Comparison of ENCODE assay signal across 11 cellular contexts in genomic region chr15:78004222-78004727, GRCh38.
DNase-seq lines count a peak whose midpoint lies in the region; ATAC-seq and TF ChIP-seq lines count a peak whose summit lies in the region.
"Had no signal": no experiment of that assay in that cellular context is flagged by ENCODE, and none has a peak within 500 bp of the region (broad histone marks: within the 10 kb centered on the region; RNA-seq: fewer than 3 reads in every experiment).

No MANE protein-coding gene starts in this region.

- peaks cover 35% of the 10 kb centered on the region for H3K36me3 Mint-ChIP-seq in activated CD8-positive, alpha-beta T cell treated with anti-CD3 and anti-CD28 coated beads for 36 hours (ENCODE audit: low read depth)
- H3K36me3 Mint-ChIP-seq in activated CD8-positive, alpha-beta T cell treated with anti-CD3 and anti-CD28 coated beads, Interleukin-2, amount 10 ng/mL, durations not matched to agents 7 days and 5 days (ENCODE audit: low read depth) = peaks cover 78% of the 10 kb centered on the region
- H3K36me3 Mint-ChIP-seq in glutamatergic neuron (ENCODE audit: unreplicated experiment) = no peaks in the 10 kb centered on the region
- H3K36me3 Mint-ChIP-seq in stimulated activated naive B cell treated with anti-CD40 and anti-IgM and Interleukin-4, amounts not matched to agents 10 μg/mL and 1 μg/mL and 100 μg/mL, for 72 hours = peaks cover 36 to 48% of the 10 kb centered on the region in 2 donors

- POLR2A ChIA-PET in activated CD8-positive, alpha-beta T cell treated with anti-CD3 and anti-CD28 coated beads for 36 hours (lab: Charles Lee) = no interaction called here
- POLR2A ChIA-PET in activated CD8-positive, alpha-beta T cell treated with anti-CD3 and anti-CD28 coated beads, Interleukin-2, amount 10 ng/mL, durations not matched to agents 7 days and 5 days (lab: Charles Lee) = no interaction called here

- H3K27me3 Mint-ChIP-seq in activated CD8-positive, alpha-beta T cell treated with anti-CD3 and anti-CD28 coated beads for 36 hours = no peaks in the 10 kb centered on the region
- H3K27me3 Mint-ChIP-seq in activated CD8-positive, alpha-beta T cell treated with anti-CD3 and anti-CD28 coated beads, Interleukin-2, amount 10 ng/mL, durations not matched to agents 7 days and 5 days (ENCODE audit: low read depth) = no peaks in the 10 kb centered on the region
- peaks cover 13% of the 10 kb centered on the region for H3K27me3 Mint-ChIP-seq in glutamatergic neuron (ENCODE audit: unreplicated experiment)
- no peaks in the 10 kb centered on the region for H3K27me3 Mint-ChIP-seq in stimulated activated naive B cell treated with anti-CD40 and anti-IgM and Interleukin-4, amounts not matched to agents 10 μg/mL and 1 μg/mL and 100 μg/mL, for 72 hours
- H3K27me3 Mint-ChIP-seq: activated CD4-positive, alpha-beta T cell treated with anti-CD3 and anti-CD28 coated beads, Interleukin-2, amount 10 ng/mL, durations not matched to agents 24 days and 14 days; progenitor cell of endocrine pancreas had no signal

- DNase-seq in activated CD8-positive, alpha-beta T cell treated with anti-CD3 and anti-CD28 coated beads for 36 hours = no peak
- DNase-seq in activated CD8-positive, alpha-beta T cell treated with anti-CD3 and anti-CD28 coated beads, Interleukin-2, amount 10 ng/mL, durations not matched to agents 7 days and 5 days = no peak
- DNase-seq in glutamatergic neuron (no peak), LoVo (ENCODE audit: low spot score) (no peak), RPMI8226 (no peak), ACHN (no peak)
- DNase-seq in stimulated activated naive B cell treated with anti-CD40 and anti-IgM and Interleukin-4, amounts not matched to agents 10 μg/mL and 1 μg/mL and 100 μg/mL, for 72 hours = no peak
- DNase-seq: activated CD4-positive, alpha-beta T cell treated with anti-CD3 and anti-CD28 coated beads, Interleukin-2, amount 10 ng/mL, durations not matched to agents 24 days and 14 days; immature natural killer cell had no signal

- no peaks in the 10 kb centered on the region for H3K9me3 Mint-ChIP-seq in activated CD8-positive, alpha-beta T cell treated with anti-CD3 and anti-CD28 coated beads for 36 hours
- H3K9me3 Mint-ChIP-seq in activated CD8-positive, alpha-beta T cell treated with anti-CD3 and anti-CD28 coated beads, Interleukin-2, amount 10 ng/mL, durations not matched to agents 7 days and 5 days (ENCODE audit: insufficient read depth) = no peaks in the 10 kb centered on the region
- peaks cover 6% of the 10 kb centered on the region for H3K9me3 Mint-ChIP-seq in glutamatergic neuron (ENCODE audit: unreplicated experiment)
- no peaks in the 10 kb centered on the region for H3K9me3 Mint-ChIP-seq in stimulated activated naive B cell treated with anti-CD40 and anti-IgM and Interleukin-4, amounts not matched to agents 10 μg/mL and 1 μg/mL and 100 μg/mL, for 72 hours
- H3K9me3 Mint-ChIP-seq: activated CD4-positive, alpha-beta T cell treated with anti-CD3 and anti-CD28 coated beads, Interleukin-2, amount 10 ng/mL, durations not matched to agents 24 days and 14 days; immature natural killer cell had no signal

- H3K27ac Mint-ChIP-seq in activated CD8-positive, alpha-beta T cell treated with anti-CD3 and anti-CD28 coated beads for 36 hours = peak overlapping the region; percentile 38
- no peak overlapping the region for H3K27ac Mint-ChIP-seq in activated CD8-positive, alpha-beta T cell treated with anti-CD3 and anti-CD28 coated beads, Interleukin-2, amount 10 ng/mL, durations not matched to agents 7 days and 5 days
- peak overlapping the region; percentile 80 for H3K27ac Mint-ChIP-seq in glutamatergic neuron (ENCODE audit: unreplicated experiment)
- H3K27ac Mint-ChIP-seq in stimulated activated naive B cell treated with anti-CD40 and anti-IgM and Interleukin-4, amounts not matched to agents 10 μg/mL and 1 μg/mL and 100 μg/mL, for 72 hours = peak overlapping the region; percentile 82
- H3K27ac Mint-ChIP-seq: immature natural killer cell, progenitor cell of endocrine pancreas had no signal

- H3K4me3 Mint-ChIP-seq in activated CD8-positive, alpha-beta T cell treated with anti-CD3 and anti-CD28 coated beads for 36 hours = no peak overlapping the region
- H3K4me3 Mint-ChIP-seq in activated CD8-positive, alpha-beta T cell treated with anti-CD3 and anti-CD28 coated beads, Interleukin-2, amount 10 ng/mL, durations not matched to agents 7 days and 5 days = no peak overlapping the region
- no peak overlapping the region for H3K4me3 Mint-ChIP-seq in glutamatergic neuron (ENCODE audit: unreplicated experiment)
- no peak overlapping the region for H3K4me3 Mint-ChIP-seq in stimulated activated naive B cell treated with anti-CD40 and anti-IgM and Interleukin-4, amounts not matched to agents 10 μg/mL and 1 μg/mL and 100 μg/mL, for 72 hours
- H3K4me3 Mint-ChIP-seq: activated CD4-positive, alpha-beta T cell treated with anti-CD3 and anti-CD28 coated beads, Interleukin-2, amount 10 ng/mL, durations not matched to agents 24 days and 14 days; immature natural killer cell had no signal

- in situ Hi-C loops in ACHN (cut with HindIII; ENCODE audit: low pct_ligation_motif_present, low pct_unique_long_range_greater_than_20kb, low sequenced_read_pairs) = no loop called here

- no peak for TF ChIP-seq CTCF in activated CD8-positive, alpha-beta T cell treated with anti-CD3 and anti-CD28 coated beads for 36 hours (IDR thresholded peaks at IDR 0.05)
- TF ChIP-seq CTCF in glutamatergic neuron (IDR thresholded peaks at IDR 0.05; ENCODE audit: partially characterized antibody, unreplicated experiment) = no peak

- peaks cover 18% of the 10 kb centered on the region for H3K4me1 Mint-ChIP-seq in activated CD8-positive, alpha-beta T cell treated with anti-CD3 and anti-CD28 coated beads for 36 hours (ENCODE audit: low read depth)
- H3K4me1 Mint-ChIP-seq in activated CD8-positive, alpha-beta T cell treated with anti-CD3 and anti-CD28 coated beads, Interleukin-2, amount 10 ng/mL, durations not matched to agents 7 days and 5 days (ENCODE audit: low read depth) = peaks cover 39% of the 10 kb centered on the region
- peaks cover 37% of the 10 kb centered on the region for H3K4me1 Mint-ChIP-seq in glutamatergic neuron (ENCODE audit: low read depth, unreplicated experiment)
- peaks cover 0 to 11% of the 10 kb centered on the region in 2 donors for H3K4me1 Mint-ChIP-seq in stimulated activated naive B cell treated with anti-CD40 and anti-IgM and Interleukin-4, amounts not matched to agents 10 μg/mL and 1 μg/mL and 100 μg/mL, for 72 hours

- ATAC-seq in activated CD8-positive, alpha-beta T cell treated with anti-CD3 and anti-CD28 coated beads for 36 hours = no peak
- ATAC-seq in activated CD8-positive, alpha-beta T cell treated with anti-CD3 and anti-CD28 coated beads, Interleukin-2, amount 10 ng/mL, durations not matched to agents 7 days and 5 days = no peak
- ATAC-seq in HG02798 (IDR thresholded peaks at IDR 0.05; ENCODE audit: poor library complexity, unreplicated experiment) = peak; percentile 67
- ATAC-seq in stimulated activated naive B cell treated with anti-CD40 and anti-IgM and Interleukin-4, amounts not matched to agents 10 μg/mL and 1 μg/mL and 100 μg/mL, for 72 hours (replicated peaks) = peak; percentile 27 to 71

- intact Hi-C loops in activated CD8-positive, alpha-beta T cell treated with anti-CD3 and anti-CD28 coated beads for 36 hours (cut with micrococcal nuclease) = loop anchor here (5.0 kb wide), 1 partner anchor 108 kb away; no protein-coding TSS in a partner anchor

- CTCF ChIA-PET in activated CD8-positive, alpha-beta T cell treated with anti-CD3 and anti-CD28 coated beads for 36 hours (lab: Charles Lee) = interaction anchor here (0.6 to 7.8 kb wide), 6 partner anchors 36 to 376 kb away, joined by 3 to 43 read pairs (median 3); no protein-coding TSS in a partner anchor
- CTCF ChIA-PET in activated CD8-positive, alpha-beta T cell treated with anti-CD3 and anti-CD28 coated beads, Interleukin-2, amount 10 ng/mL, durations not matched to agents 7 days and 5 days (lab: Charles Lee) = interaction anchor here (0.7 to 2.0 kb wide), 2 partner anchors 44 to 104 kb away, joined by 3 to 12 read pairs; no protein-coding TSS in a partner anchor

Comparison
In these comparisons a context has a peak if more than half of its experiments do, and no peak if none do; other contexts are left out.
1. ATAC-seq: peak in HG02798 (single experiment) and stimulated activated naive B cell treated with anti-CD40 and anti-IgM and Interleukin-4, amounts not matched to agents 10 μg/mL and 1 μg/mL and 100 μg/mL, for 72 hours (2 of 2); none in activated CD8-positive, alpha-beta T cell treated with anti-CD3 and anti-CD28 coated beads for 36 hours (single experiment) and activated CD8-positive, alpha-beta T cell treated with anti-CD3 and anti-CD28 coated beads, Interleukin-2, amount 10 ng/mL, durations not matched to agents 7 days and 5 days (single experiment).